24 cellular contexts compared by ENCODE assay signal in the genomic region with DNA sequence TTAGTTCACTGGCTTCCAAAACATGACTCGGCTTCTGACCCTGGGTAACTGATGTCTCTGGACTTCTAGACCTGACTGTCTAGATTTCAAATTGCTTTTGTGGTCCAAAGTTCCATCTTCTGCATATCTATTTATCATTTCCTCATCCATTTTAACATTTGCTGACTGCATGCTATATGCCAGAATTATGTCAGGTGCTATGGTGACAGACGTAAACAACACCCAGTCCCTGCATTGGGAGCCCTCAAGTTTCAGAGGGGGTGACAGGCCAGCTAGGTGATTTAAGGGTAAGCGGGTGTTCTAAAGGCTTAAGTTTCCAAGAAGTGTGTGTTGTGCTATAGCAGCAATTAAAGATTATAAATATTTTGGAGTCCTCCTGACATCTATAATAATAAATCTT.
"Had no signal": no experiment of that assay in that cellular context is flagged by ENCODE, and none has a peak within 500 bp of the region (broad histone marks: within the 10 kb centered on the region; RNA-seq: fewer than 3 reads in every experiment).

No MANE protein-coding gene starts in this region.

- H3K4me3 ChIP-seq: heart right ventricle, left lung, lower lobe of right lung, uterus had no signal

- DNase-seq: activated CD4-positive, alpha-beta T cell treated with anti-CD3 and anti-CD28 coated beads for 1 hour; activated CD8-positive, alpha-beta memory T cell treated with anti-CD3 and anti-CD28 coated beads, Interleukin-2, amount 10 ng/mL, durations not matched to agents 7 days and 5 days; activated CD8-positive, alpha-beta T cell treated with anti-CD3 and anti-CD28 coated beads, Interleukin-2, amount 10 ng/mL, durations not matched to agents 7 days and 5 days; activated naive CD8-positive, alpha-beta T cell treated with anti-CD3 and anti-CD28 coated beads, Interleukin-2, amount 50 U/mL, for 24 hours; activated T-cell treated with anti-CD3 and anti-CD28 coated beads, Interleukin-2, amount 50 U/mL, for 48 hours; amygdala; caudate nucleus; endodermal cell; foreskin keratinocyte; heart right ventricle; kidney glomerular epithelial cell; left lung; lower lobe of right lung; mesendoderm; posterior cingulate gyrus; right cardiac atrium; stimulated activated CD4-positive, alpha-beta T cell treated with anti-CD3 and anti-CD28 coated beads, Interleukin-2, amount 100 ng/mL, for 48 hours; stimulated activated naive CD4-positive, alpha-beta T cell treated with Interleukin-2 at 50 U/mL for 16 hours; T-helper 2 cell; trophoblast cell; uterus had no signal

- ATAC-seq: activated CD8-positive, alpha-beta memory T cell treated with anti-CD3 and anti-CD28 coated beads, Interleukin-2, amount 10 ng/mL, durations not matched to agents 7 days and 5 days; activated CD8-positive, alpha-beta T cell treated with anti-CD3 and anti-CD28 coated beads, Interleukin-2, amount 10 ng/mL, durations not matched to agents 7 days and 5 days; activated naive CD8-positive, alpha-beta T cell treated with anti-CD3 and anti-CD28 coated beads, Interleukin-2, amount 50 U/mL, for 24 hours; esophagus mucosa; foreskin keratinocyte; heart right ventricle; left lung; lower lobe of right lung; natural killer cell treated with Interleukin-12 subunit alpha and Interleukin-12 subunit beta and Interleukin-15 and Interleukin-18, amount 100 ng/mL, for 72 hours; right cardiac atrium; WTC11 had no signal

- H3K36me3 ChIP-seq: heart right ventricle, left lung, lower lobe of right lung, uterus had no signal

- H3K9me3 ChIP-seq: heart right ventricle, left lung, lower lobe of right lung, uterus had no signal

- H3K4me1 ChIP-seq: foreskin keratinocyte, heart right ventricle, left lung, lower lobe of right lung, uterus had no signal

- H3K27me3 ChIP-seq: foreskin keratinocyte, heart right ventricle, left lung, uterus had no signal

- H3K27ac ChIP-seq: foreskin keratinocyte, heart right ventricle, left lung, lower lobe of right lung, uterus had no signal
